Comparison of ENCODE assay signal across 8 cellular contexts in the genomic region with DNA sequence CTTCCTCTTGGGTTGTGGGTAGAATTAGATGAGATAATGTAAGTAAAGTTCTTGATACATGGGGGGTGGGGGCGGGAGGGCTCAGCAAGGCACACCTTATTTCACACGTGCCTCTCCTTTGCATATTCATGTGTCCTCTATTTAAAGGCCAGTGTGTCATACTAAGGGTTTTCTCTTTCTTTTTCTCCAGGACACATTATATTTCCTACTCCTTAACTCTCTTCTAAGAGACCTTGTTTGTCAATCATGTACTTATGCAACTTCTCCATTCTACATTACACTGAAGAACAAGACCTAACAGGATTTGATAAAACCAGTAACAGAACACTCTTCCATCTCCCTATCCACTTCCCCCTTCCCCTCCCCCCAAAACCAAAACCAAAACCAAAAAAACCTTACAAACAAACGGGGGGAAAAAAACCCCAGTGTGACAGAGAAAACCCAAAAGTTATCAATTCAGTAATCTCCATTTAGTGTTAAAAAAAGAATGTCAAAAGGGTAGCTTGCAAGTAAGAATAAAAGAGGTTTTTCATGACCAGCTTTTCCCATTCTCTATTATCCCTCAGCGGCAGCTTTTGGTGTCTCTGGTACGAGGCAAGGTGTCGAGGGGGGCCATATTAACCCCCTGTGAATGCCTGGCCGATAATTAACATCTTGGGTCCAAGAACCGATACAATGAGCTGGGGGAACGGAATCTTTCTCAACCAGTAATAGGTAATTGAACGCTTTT.
DNase-seq lines count a peak whose midpoint lies in the region; ATAC-seq and TF ChIP-seq lines count a peak whose summit lies in the region.

No MANE protein-coding gene starts in this region.

- H3K27me3 Mint-ChIP-seq in activated T-helper 2 cell treated with anti-CD3 and anti-CD28 coated beads, Interferon-gamma antibody, Interleukin-2, Interleukin-4, amounts not matched to agents 10 μg/mL and 5 μg/mL and 100 μg/mL, durations not matched to agents 14 hours and 24 hours and 36 hours (ENCODE audit: low read depth), result peaks cover 56% of the 10 kb centered on the region
- H3K27me3 Mint-ChIP-seq in stimulated activated naive B cell treated with anti-CD40 and anti-IgM and Interleukin-4, amounts not matched to agents 10 μg/mL and 1 μg/mL and 100 μg/mL, for 72 hours, result no peaks in the 10 kb centered on the region

- H3K9me3 ChIP-seq in Karpas-422 (ENCODE audit: low read length), result no peaks in the 10 kb centered on the region; the same call in 1 of the 2 replicates

- DNase-seq in Karpas-422 (no peak), omental fat pad (ENCODE audit: low spot score) (no peak), 8988T (no peak), NCI-H2029 treated with DMSO at 0.1 percent for 48 hours (lab: John Stamatoyannopoulos, UW) (no peak)
- no peak for DNase-seq in activated T-helper 2 cell treated with anti-CD3 and anti-CD28 coated beads, Interferon-gamma antibody, Interleukin-2, Interleukin-4, amounts not matched to agents 10 μg/mL and 5 μg/mL and 100 μg/mL, durations not matched to agents 14 hours and 24 hours and 36 hours (ENCODE audit: low spot score)
- no peak for DNase-seq in stimulated activated naive B cell treated with anti-CD40 and anti-IgM and Interleukin-4, amounts not matched to agents 10 μg/mL and 1 μg/mL and 100 μg/mL, for 72 hours

- no peaks in the 10 kb centered on the region for H3K36me3 ChIP-seq in Karpas-422 (ENCODE audit: insufficient read depth, low read length)

- peaks cover 12% of the 10 kb centered on the region for H3K4me1 Mint-ChIP-seq in activated T-helper 2 cell treated with anti-CD3 and anti-CD28 coated beads, Interferon-gamma antibody, Interleukin-2, Interleukin-4, amounts not matched to agents 10 μg/mL and 5 μg/mL and 100 μg/mL, durations not matched to agents 14 hours and 24 hours and 36 hours (ENCODE audit: low read depth)
- peaks cover 10 to 22% of the 10 kb centered on the region in 2 donors for H3K4me1 Mint-ChIP-seq in stimulated activated naive B cell treated with anti-CD40 and anti-IgM and Interleukin-4, amounts not matched to agents 10 μg/mL and 1 μg/mL and 100 μg/mL, for 72 hours

- no peak overlapping the region for H3K4me3 Mint-ChIP-seq in activated T-helper 2 cell treated with anti-CD3 and anti-CD28 coated beads, Interferon-gamma antibody, Interleukin-2, Interleukin-4, amounts not matched to agents 10 μg/mL and 5 μg/mL and 100 μg/mL, durations not matched to agents 14 hours and 24 hours and 36 hours (ENCODE audit: low read depth)
- peak overlapping the region; percentile 74 to 86 for H3K4me3 Mint-ChIP-seq in stimulated activated naive B cell treated with anti-CD40 and anti-IgM and Interleukin-4, amounts not matched to agents 10 μg/mL and 1 μg/mL and 100 μg/mL, for 72 hours

- H4K20me1 ChIP-seq in Karpas-422 (ENCODE audit: insufficient read depth, low read depth, low read length), result no peaks in the 10 kb centered on the region

- peak overlapping the region; percentile 15 for H3K27ac Mint-ChIP-seq in activated T-helper 2 cell treated with anti-CD3 and anti-CD28 coated beads, Interferon-gamma antibody, Interleukin-2, Interleukin-4, amounts not matched to agents 10 μg/mL and 5 μg/mL and 100 μg/mL, durations not matched to agents 14 hours and 24 hours and 36 hours
- no peak overlapping the region for H3K27ac Mint-ChIP-seq in stimulated activated naive B cell treated with anti-CD40 and anti-IgM and Interleukin-4, amounts not matched to agents 10 μg/mL and 1 μg/mL and 100 μg/mL, for 72 hours

- no peaks in the 10 kb centered on the region for H3K27me3 ChIP-seq in Karpas-422 (ENCODE audit: low read length)

- no peak overlapping the region for H3K9ac ChIP-seq in Karpas-422 (ENCODE audit: low read length)

- H3K79me2 ChIP-seq in Karpas-422 (ENCODE audit: low read length), result no peaks in the 10 kb centered on the region

- H2AFZ ChIP-seq in Karpas-422 (ENCODE audit: low read length), result no peak overlapping the region

- peak overlapping the region; percentile 6 for H3K4me2 ChIP-seq in Karpas-422 (ENCODE audit: low read depth, low read length, poor library complexity, severe bottlenecking)

- peaks cover 18% of the 10 kb centered on the region for H3K4me1 ChIP-seq in Karpas-422 (ENCODE audit: low read length)

- no peaks in the 10 kb centered on the region for H3K9me2 ChIP-seq in Karpas-422 (replicated peaks; ENCODE audit: insufficient read depth, low read length)

- H3K36me3 Mint-ChIP-seq in activated T-helper 2 cell treated with anti-CD3 and anti-CD28 coated beads, Interferon-gamma antibody, Interleukin-2, Interleukin-4, amounts not matched to agents 10 μg/mL and 5 μg/mL and 100 μg/mL, durations not matched to agents 14 hours and 24 hours and 36 hours (ENCODE audit: low read depth), result no peaks in the 10 kb centered on the region
- H3K36me3 Mint-ChIP-seq in stimulated activated naive B cell treated with anti-CD40 and anti-IgM and Interleukin-4, amounts not matched to agents 10 μg/mL and 1 μg/mL and 100 μg/mL, for 72 hours, result no peaks in the 10 kb centered on the region

- no peaks in the 10 kb centered on the region for H3K9me3 Mint-ChIP-seq in activated T-helper 2 cell treated with anti-CD3 and anti-CD28 coated beads, Interferon-gamma antibody, Interleukin-2, Interleukin-4, amounts not matched to agents 10 μg/mL and 5 μg/mL and 100 μg/mL, durations not matched to agents 14 hours and 24 hours and 36 hours
- H3K9me3 Mint-ChIP-seq in stimulated activated naive B cell treated with anti-CD40 and anti-IgM and Interleukin-4, amounts not matched to agents 10 μg/mL and 1 μg/mL and 100 μg/mL, for 72 hours, result no peaks in the 10 kb centered on the region

- peak; percentile 35 to 44 for ATAC-seq in stimulated activated naive B cell treated with anti-CD40 and anti-IgM and Interleukin-4, amounts not matched to agents 10 μg/mL and 1 μg/mL and 100 μg/mL, for 72 hours (replicated peaks)
- no peak for ATAC-seq in omental fat pad (ENCODE audit: low FRiP score)

- intact Hi-C loops in activated T-helper 2 cell treated with anti-CD3 and anti-CD28 coated beads, Interferon-gamma antibody, Interleukin-2, Interleukin-4, amounts not matched to agents 10 μg/mL and 5 μg/mL and 100 μg/mL, durations not matched to agents 14 hours and 24 hours and 36 hours (cut with micrococcal nuclease), result loop anchor here (5.0 kb wide), 2 partner anchors 192 to 798 kb away; a partner anchor contains a TSS

- TF ChIP-seq CTCF in omental fat pad (IDR thresholded peaks at IDR 0.05), result no peak

- H3K4me3 ChIP-seq in GM08714 (ENCODE audit: low read length) (peak overlapping the region; percentile 51; the same call in 1 of the 2 replicates), Karpas-422 (ENCODE audit: low read length) (no peak overlapping the region), iPS-11a (ENCODE audit: low read depth, low read length) (peak overlapping the region; percentile 51)

- no peak overlapping the region for H3K27ac ChIP-seq in Karpas-422 (ENCODE audit: low read length)
